13 cellular contexts compared by ENCODE assay signal in genomic region chr19:821976-822773, GRCh38. TPM values are rescaled to one million over a fixed set of nuclear protein-coding genes. Genes with fewer than 3 reads are reported as not detected.
DNase-seq lines count a peak whose midpoint lies in the region; ATAC-seq and TF ChIP-seq lines count a peak whose summit lies in the region.
"Had no signal": no experiment of that assay in that cellular context is flagged by ENCODE, and none has a peak within 500 bp of the region (broad histone marks: within the 10 kb centered on the region; RNA-seq: fewer than 3 reads in every experiment).

No MANE protein-coding gene starts in this region.

- peak; percentile 28 for ATAC-seq in stimulated activated naive CD8-positive, alpha-beta T cell treated with anti-CD3 and anti-CD28 coated beads, Interleukin-15, amount 100 ng/mL, for 72 hours
- no peak for ATAC-seq in stimulated activated naive CD8-positive, alpha-beta T cell treated with anti-CD3 and anti-CD28 coated beads, Interleukin-15, Interleukin-2, amounts not matched to agents 100 U/mL and 50 U/mL, for 24 hours
- ATAC-seq in HG02588 (IDR thresholded peaks at IDR 0.05; ENCODE audit: unreplicated experiment) = no peak

- no peak overlapping the region for H3K27ac Mint-ChIP-seq in stimulated activated naive CD8-positive, alpha-beta T cell treated with anti-CD3 and anti-CD28 coated beads, Interleukin-15, amount 100 ng/mL, for 72 hours
- H3K27ac Mint-ChIP-seq: stimulated activated naive CD8-positive, alpha-beta T cell treated with anti-CD3 and anti-CD28 coated beads, Interleukin-15, Interleukin-2, amounts not matched to agents 100 ng/mL and 50 ng/mL, for 24 hours had no signal

- WGBS in mesodermal cell (ENCODE audit: insufficient coverage in 2 of 2), 2 experiments = 6 to 8% methylated on average over 18 to 29 of the region's 94 CpGs
- WGBS in adrenal gland, 4 donors = 2 to 20% (median 5%) methylated on average over 3 to 94 of the region's 94 CpGs

- no peaks in the 10 kb centered on the region for H3K4me1 Mint-ChIP-seq in stimulated activated naive CD8-positive, alpha-beta T cell treated with anti-CD3 and anti-CD28 coated beads, Interleukin-15, amount 100 ng/mL, for 72 hours

- no peak for TF ChIP-seq POLR2A in adrenal gland (IDR thresholded peaks at IDR 0.05)

- no peak for TF ChIP-seq CTCF in astrocyte of the spinal cord (IDR thresholded peaks at IDR 0.05; ENCODE audit: low read depth, low read length)
- no peak for TF ChIP-seq CTCF in adrenal gland (IDR thresholded peaks at IDR 0.05)

- H3K27me3 Mint-ChIP-seq in stimulated activated naive CD8-positive, alpha-beta T cell treated with anti-CD3 and anti-CD28 coated beads, Interleukin-15, amount 100 ng/mL, for 72 hours = peaks cover 43% of the 10 kb centered on the region

- DNase-seq in stimulated activated naive CD8-positive, alpha-beta T cell treated with anti-CD3 and anti-CD28 coated beads, Interleukin-15, amount 100 ng/mL, for 72 hours = no peak
- DNase-seq in stimulated activated naive CD8-positive, alpha-beta T cell treated with anti-CD3 and anti-CD28 coated beads, Interleukin-15, Interleukin-2, amounts not matched to agents 100 U/mL and 50 U/mL, for 24 hours = no peak
- DNase-seq in astrocyte of the spinal cord (ENCODE audit: low read depth, low spot score) (no peak), DMS53 treated with DMSO at 0.1 percent for 48 hours (lab: John Stamatoyannopoulos, UW; ENCODE audit: unreplicated experiment) (no peak), adrenal gland (no peak), KBM-7 (no peak)
- DNase-seq: effector CD8-positive, alpha-beta T cell; kidney glomerular epithelial cell; NCI-H187 treated with DMSO at 0.1 percent for 48 hours; T-helper 1 cell had no signal

- H3K4me3 ChIP-seq in astrocyte of the spinal cord (ENCODE audit: low read depth, low read length) = peak overlapping the region; percentile 10
- peak overlapping the region; percentile 68 for H3K4me3 ChIP-seq in mesodermal cell (ENCODE audit: extremely low read depth, insufficient read depth, low read length, poor library complexity, severe bottlenecking)
- H3K4me3 ChIP-seq in adrenal gland = peak overlapping the region in 1 of 4 donors; percentile 43

- peaks cover 3% of the 10 kb centered on the region for H3K36me3 ChIP-seq in mesodermal cell (ENCODE audit: control insufficient read depth, insufficient read depth, low read length)
- H3K36me3 ChIP-seq in adrenal gland (replicated peaks in 1 of 2) = no peaks in the 10 kb centered on the region

- no peak overlapping the region for H3K4me3 Mint-ChIP-seq in stimulated activated naive CD8-positive, alpha-beta T cell treated with anti-CD3 and anti-CD28 coated beads, Interleukin-15, amount 100 ng/mL, for 72 hours
- H3K4me3 Mint-ChIP-seq: stimulated activated naive CD8-positive, alpha-beta T cell treated with anti-CD3 and anti-CD28 coated beads, Interleukin-15, Interleukin-2, amounts not matched to agents 100 ng/mL and 50 ng/mL, for 24 hours had no signal

- in situ Hi-C loops in astrocyte of the spinal cord (cut with HindIII; ENCODE audit: low sequenced_read_pairs) (no loop called here), KBM-7 (cut with MboI; ENCODE audit: low pct_unique_long_range_greater_than_20kb, low sequenced_read_pairs) (no loop called here)

- H3K9me3 ChIP-seq in mesodermal cell (ENCODE audit: control insufficient read depth, low read length) (no peaks in the 10 kb centered on the region), adrenal gland (replicated peaks in 1 of 3) (no peaks in the 10 kb centered on the region)

- H3K27ac ChIP-seq in mesodermal cell (ENCODE audit: low read depth, low read length, severe bottlenecking) = peak overlapping the region; percentile 41
- no peak overlapping the region for H3K27ac ChIP-seq in adrenal gland

- intact Hi-C loops in adrenal gland (cut with DNase I) = no loop called here

- no peaks in the 10 kb centered on the region for H3K9me3 Mint-ChIP-seq in stimulated activated naive CD8-positive, alpha-beta T cell treated with anti-CD3 and anti-CD28 coated beads, Interleukin-15, amount 100 ng/mL, for 72 hours
- H3K9me3 Mint-ChIP-seq: stimulated activated naive CD8-positive, alpha-beta T cell treated with anti-CD3 and anti-CD28 coated beads, Interleukin-15, Interleukin-2, amounts not matched to agents 100 ng/mL and 50 ng/mL, for 24 hours had no signal

- no peaks in the 10 kb centered on the region for H3K4me1 ChIP-seq in mesodermal cell (ENCODE audit: control insufficient read depth, insufficient read depth, low read length, poor library complexity, severe bottlenecking)
- peaks cover 5 to 7% of the 10 kb centered on the region in 2 donors for H3K4me1 ChIP-seq in adrenal gland (replicated peaks in 1 of 2)

- peaks cover 21% of the 10 kb centered on the region for H3K27me3 ChIP-seq in adrenal gland

RNA-seq across cellular contexts. Expression of gene PLPPR3, which starts 0.4 kb away (rescaled TPM):
- 65.4 TPM for polyA plus RNA-seq in mesodermal cell (2013, experiment 1 of 2)
- 47.5 TPM for polyA plus RNA-seq in mesodermal cell (2013, experiment 2 of 2)
- under 1 TPM in 2 of 8 donors, not detected in 6; 0.14 to 0.32 TPM for total RNA-seq in adrenal gland
- polyA plus RNA-seq in adrenal gland = under 1 TPM in 2 of 3 donors, not detected in 1; 0.08 to 0.10 TPM

RNA-seq across cellular contexts. Expression of gene AZU1, which starts 5.5 kb away (rescaled TPM):
- 1.1 TPM for polyA plus RNA-seq in mesodermal cell (2013, experiment 1 of 2)
- 1.3 TPM for polyA plus RNA-seq in mesodermal cell (2013, experiment 2 of 2)
- total RNA-seq in adrenal gland = under 1 TPM in 4 of 8 donors, not detected in 4; 0.23 to 0.87 (median 0.40) TPM
- polyA plus RNA-seq in adrenal gland = 1 to 10 TPM in 1 of 3 donors, under 1 TPM in 1, not detected in 1; 0.30 to 1.1 TPM

RNA-seq across cellular contexts. Expression of gene PRTN3, which starts 18.6 kb away (rescaled TPM):
- polyA plus RNA-seq in mesodermal cell (2013, experiment 1 of 2) = not detected
- polyA plus RNA-seq in mesodermal cell (2013, experiment 2 of 2) = 0.40 TPM
- total RNA-seq in adrenal gland = under 1 TPM in 1 of 8 donors, not detected in 7; 0.32 TPM
- polyA plus RNA-seq in adrenal gland = under 1 TPM in 2 of 3 donors, not detected in 1; 0.20 to 0.40 TPM

RNA-seq across cellular contexts. Expression of gene PTBP1, which starts 24.9 kb away (rescaled TPM):
- 293 TPM for polyA plus RNA-seq in mesodermal cell (2013, experiment 1 of 2)
- polyA plus RNA-seq in mesodermal cell (2013, experiment 2 of 2) = 257 TPM
- 100 to 1,000 TPM; 135 to 236 (median 194) TPM for total RNA-seq in adrenal gland
- polyA plus RNA-seq in adrenal gland = 100 to 1,000 TPM; 108 to 146 (median 128) TPM

RNA-seq across cellular contexts. Expression of gene ELANE, which starts 29.9 kb away (rescaled TPM):
- polyA plus RNA-seq in mesodermal cell (2013, experiment 1 of 2) = not detected
- not detected for polyA plus RNA-seq in mesodermal cell (2013, experiment 2 of 2)
- 1 to 10 TPM in 2 of 8 donors, under 1 TPM in 2, not detected in 4; 0.48 to 2.2 (median 1.1) TPM for total RNA-seq in adrenal gland
- polyA plus RNA-seq in adrenal gland = 1 to 10 TPM in 2 of 3 donors, not detected in 1; 3.3 to 3.4 TPM
